In genomic region chr15:55230051-55230670, GRCh38 we compare ENCODE assay signal across 14 cellular contexts. TPM values are rescaled to one million over a fixed set of nuclear protein-coding genes. Genes with fewer than 3 reads are reported as not detected.
DNase-seq lines count a peak whose midpoint lies in the region; ATAC-seq and TF ChIP-seq lines count a peak whose summit lies in the region.
"Had no signal": no experiment of that assay in that cellular context is flagged by ENCODE, and none has a peak within 500 bp of the region (broad histone marks: within the 10 kb centered on the region; RNA-seq: fewer than 3 reads in every experiment).

No MANE protein-coding gene starts in this region.

- intact Hi-C loops in left ventricle myocardium inferior (cut with micrococcal nuclease) (no loop called here), tibial artery (cut with DNase I; ENCODE audit: low total_unique reads) (no loop called here)

- POLR2A ChIA-PET in T-cell (lab: Charles Lee) = no interaction called here

- no peaks in the 10 kb centered on the region for H3K9me3 ChIP-seq in endodermal cell (ENCODE audit: control insufficient read depth, low read length)
- no peaks in the 10 kb centered on the region for H3K9me3 ChIP-seq in neutrophil
- H3K9me3 ChIP-seq in left ventricle myocardium inferior (replicated peaks) = no peaks in the 10 kb centered on the region
- H3K9me3 ChIP-seq in tibial artery = no peaks in the 10 kb centered on the region
- H3K9me3 ChIP-seq: heart right ventricle, thoracic aorta had no signal

- H3K27me3 ChIP-seq in endodermal cell (ENCODE audit: control insufficient read depth, insufficient read depth, low read length, poor library complexity, severe bottlenecking) (no peaks in the 10 kb centered on the region), neutrophil (no peaks in the 10 kb centered on the region), left ventricle myocardium inferior (ENCODE audit: low read depth) (no peaks in the 10 kb centered on the region), tibial artery (no peaks in the 10 kb centered on the region)
- H3K27me3 ChIP-seq: heart right ventricle had no signal

- H3K36me3 ChIP-seq in endodermal cell (ENCODE audit: control insufficient read depth, insufficient read depth, low read length) = no peaks in the 10 kb centered on the region
- peaks cover 57% of the 10 kb centered on the region for H3K36me3 ChIP-seq in neutrophil
- no peaks in the 10 kb centered on the region for H3K36me3 ChIP-seq in left ventricle myocardium inferior
- peaks cover 9 to 22% (median 17%) of the 10 kb centered on the region in 3 donors for H3K36me3 ChIP-seq in tibial artery

- no peaks in the 10 kb centered on the region for H3K27me3 Mint-ChIP-seq in T-helper 2 cell treated with Interferon-gamma antibody and Interleukin-4, amounts not matched to agents 5 μg/mL and 100 μg/mL, for 36 hours (ENCODE audit: low read depth)
- H3K27me3 Mint-ChIP-seq in T-cell (no peaks in the 10 kb centered on the region), endodermal cell (ENCODE audit: insufficient read depth) (no peaks in the 10 kb centered on the region)

- no peak for DNase-seq in T-helper 2 cell treated with Interferon-gamma antibody and Interleukin-4, amounts not matched to agents 5 μg/mL and 100 μg/mL, for 36 hours (ENCODE audit: low spot score)
- no peak for DNase-seq in T-helper 2 cell
- no peak for DNase-seq in T-cell
- DNase-seq in endodermal cell = no peak
- DNase-seq in left ventricle myocardium inferior = no peak
- no peak for DNase-seq in tibial artery
- DNase-seq: 8988T, heart right ventricle, NCI-H2227 treated with DMSO at 0.1 percent for 48 hours had no signal

- TF ChIP-seq CTCF in endodermal cell (conservative IDR thresholded peaks at IDR 0.05) (no peak), neutrophil (IDR thresholded peaks at IDR 0.05) (no peak), left ventricle myocardium inferior (IDR thresholded peaks at IDR 0.05; ENCODE audit: borderline replicate concordance) (no peak), tibial artery (IDR thresholded peaks at IDR 0.05) (no peak)

- H3K4me3 ChIP-seq in endodermal cell (ENCODE audit: low read length) = no peak overlapping the region
- no peak overlapping the region for H3K4me3 ChIP-seq in neutrophil (ENCODE audit: low read depth in 1 of 2, low read length in 1 of 2)
- no peak overlapping the region for H3K4me3 ChIP-seq in left ventricle myocardium inferior
- H3K4me3 ChIP-seq in tibial artery = no peak overlapping the region
- H3K4me3 ChIP-seq: heart right ventricle, thoracic aorta had no signal

- CTCF ChIA-PET in T-cell (lab: Charles Lee) = interaction anchor here in 1 of 2 donors (1.2 to 1.9 kb wide), 2 partner anchors 13 to 39 kb away, joined by 4 to 7 read pairs; no protein-coding TSS in a partner anchor

- no peaks in the 10 kb centered on the region for H3K4me1 ChIP-seq in endodermal cell (ENCODE audit: control insufficient read depth, insufficient read depth, low read length)
- H3K4me1 ChIP-seq in neutrophil (ENCODE audit: control insufficient read depth in 1 of 2, insufficient read depth in 1 of 2, low read depth in 1 of 2, low read length in 1 of 2) = peaks cover 52 to 74% of the 10 kb centered on the region in 2 experiments
- no peaks in the 10 kb centered on the region for H3K4me1 ChIP-seq in left ventricle myocardium inferior
- no peaks in the 10 kb centered on the region for H3K4me1 ChIP-seq in tibial artery

- H3K27ac ChIP-seq in endodermal cell (ENCODE audit: low read depth, low read length) = no peak overlapping the region
- peak overlapping the region; percentile 74 for H3K27ac ChIP-seq in neutrophil
- H3K27ac ChIP-seq in left ventricle myocardium inferior (replicated peaks) = no peak overlapping the region
- H3K27ac ChIP-seq in tibial artery = no peak overlapping the region
- H3K27ac ChIP-seq: thoracic aorta had no signal

- H3K4me1 Mint-ChIP-seq in T-helper 2 cell treated with Interferon-gamma antibody and Interleukin-4, amounts not matched to agents 5 μg/mL and 100 μg/mL, for 36 hours (ENCODE audit: low read depth) = peaks cover 26% of the 10 kb centered on the region
- H3K4me1 Mint-ChIP-seq in T-cell (peaks cover 10 to 26% (median 18%) of the 10 kb centered on the region in 3 donors), endodermal cell (peaks cover 2% of the 10 kb centered on the region)

- H3K9me3 Mint-ChIP-seq in T-helper 2 cell treated with Interferon-gamma antibody and Interleukin-4, amounts not matched to agents 5 μg/mL and 100 μg/mL, for 36 hours = no peaks in the 10 kb centered on the region
- no peaks in the 10 kb centered on the region for H3K9me3 Mint-ChIP-seq in T-cell
- H3K9me3 Mint-ChIP-seq in endodermal cell = no peaks in the 10 kb centered on the region
- H3K9me3 Mint-ChIP-seq: activated T-helper 2 cell treated with anti-CD3 and anti-CD28 coated beads, Interferon-gamma antibody, Interleukin-2, Interleukin-4, amounts not matched to agents 10 μg/mL and 5 μg/mL and 100 μg/mL, durations not matched to agents 14 hours and 24 hours and 36 hours had no signal

- WGBS in endodermal cell (ENCODE audit: insufficient coverage in 1 of 2, insufficient read length in 1 of 2), 2 experiments = 83% methylated on average over 1 to 3 of the region's 3 CpGs

- H3K27ac Mint-ChIP-seq in T-helper 2 cell treated with Interferon-gamma antibody and Interleukin-4, amounts not matched to agents 5 μg/mL and 100 μg/mL, for 36 hours = peak overlapping the region; percentile 50
- H3K27ac Mint-ChIP-seq in T-cell (peak overlapping the region; percentile 75 to 77), endodermal cell (peak overlapping the region; percentile 52)
- H3K27ac Mint-ChIP-seq: activated T-helper 2 cell treated with anti-CD3 and anti-CD28 coated beads, Interferon-gamma antibody, Interleukin-2, Interleukin-4, amounts not matched to agents 10 μg/mL and 5 μg/mL and 100 μg/mL, durations not matched to agents 14 hours and 24 hours and 36 hours had no signal

- no peak overlapping the region for H3K9ac ChIP-seq in endodermal cell (ENCODE audit: extremely low read depth, low read length, poor library complexity, severe bottlenecking)

- H3K4me3 Mint-ChIP-seq in T-helper 2 cell treated with Interferon-gamma antibody and Interleukin-4, amounts not matched to agents 5 μg/mL and 100 μg/mL, for 36 hours = no peak overlapping the region
- H3K4me3 Mint-ChIP-seq in T-cell = peak overlapping the region in 2 of 3 donors; percentile 3 to 55
- H3K4me3 Mint-ChIP-seq in endodermal cell = no peak overlapping the region

- H3K36me3 Mint-ChIP-seq in T-helper 2 cell treated with Interferon-gamma antibody and Interleukin-4, amounts not matched to agents 5 μg/mL and 100 μg/mL, for 36 hours (ENCODE audit: low read depth) = peaks cover 49% of the 10 kb centered on the region
- H3K36me3 Mint-ChIP-seq in T-cell = peaks cover 40% of the 10 kb centered on the region
- H3K36me3 Mint-ChIP-seq in endodermal cell (ENCODE audit: low read depth) = no peaks in the 10 kb centered on the region

- ATAC-seq in T-cell (replicated peaks in 1 of 4) (peak in 1 of 4 experiments; percentile 35), HG02610 (IDR thresholded peaks at IDR 0.05; ENCODE audit: unreplicated experiment) (no peak)
- ATAC-seq: heart right ventricle, SK-N-SH treated with all-trans-retinoic acid at 6 μM for 48 hours had no signal

RNA-seq across cellular contexts. Expression of gene RSL24D1, which starts 33.4 kb away (rescaled TPM):
- total RNA-seq in T-cell (100 to 1,000 TPM in 3 of 5 donors, 10 to 100 TPM in 2; 88.9 to 133 (median 108) TPM), endodermal cell (10 to 100 TPM; 75.9 to 79.8 TPM), left ventricle myocardium inferior (44.4 TPM)
- 116 TPM for polyA plus RNA-seq in endodermal cell (2013, experiment 1 of 2)
- 108 TPM for polyA plus RNA-seq in endodermal cell (2013, experiment 2 of 2)

RNA-seq across cellular contexts. Expression of gene RAB27A, which starts 59.5 kb away (rescaled TPM):
- total RNA-seq in T-cell = 10 to 100 TPM; 29.7 to 47.2 (median 35.2) TPM
- total RNA-seq in endodermal cell = 1 to 10 TPM; 8.8 to 9.1 TPM
- 5.7 TPM for polyA plus RNA-seq in endodermal cell (2013, experiment 1 of 2)
- 4.1 TPM for polyA plus RNA-seq in endodermal cell (2013, experiment 2 of 2)
- total RNA-seq in left ventricle myocardium inferior = 5.8 TPM

Comparison
In these comparisons a context has a peak if more than half of its experiments do, and no peak if none do; other contexts are left out.
1. H3K4me3 Mint-ChIP-seq: peak in T-cell (2 of 3); none in T-helper 2 cell treated with Interferon-gamma antibody and Interleukin-4, amounts not matched to agents 5 μg/mL and 100 μg/mL, for 36 hours (single experiment) and endodermal cell (single experiment).
2. Peak in every context shown above with its lines, with median percentiles within 50 percentile points of each other: H3K27ac Mint-ChIP-seq.